1 cellular context compared by ENCODE assay signal in the genomic region with DNA sequence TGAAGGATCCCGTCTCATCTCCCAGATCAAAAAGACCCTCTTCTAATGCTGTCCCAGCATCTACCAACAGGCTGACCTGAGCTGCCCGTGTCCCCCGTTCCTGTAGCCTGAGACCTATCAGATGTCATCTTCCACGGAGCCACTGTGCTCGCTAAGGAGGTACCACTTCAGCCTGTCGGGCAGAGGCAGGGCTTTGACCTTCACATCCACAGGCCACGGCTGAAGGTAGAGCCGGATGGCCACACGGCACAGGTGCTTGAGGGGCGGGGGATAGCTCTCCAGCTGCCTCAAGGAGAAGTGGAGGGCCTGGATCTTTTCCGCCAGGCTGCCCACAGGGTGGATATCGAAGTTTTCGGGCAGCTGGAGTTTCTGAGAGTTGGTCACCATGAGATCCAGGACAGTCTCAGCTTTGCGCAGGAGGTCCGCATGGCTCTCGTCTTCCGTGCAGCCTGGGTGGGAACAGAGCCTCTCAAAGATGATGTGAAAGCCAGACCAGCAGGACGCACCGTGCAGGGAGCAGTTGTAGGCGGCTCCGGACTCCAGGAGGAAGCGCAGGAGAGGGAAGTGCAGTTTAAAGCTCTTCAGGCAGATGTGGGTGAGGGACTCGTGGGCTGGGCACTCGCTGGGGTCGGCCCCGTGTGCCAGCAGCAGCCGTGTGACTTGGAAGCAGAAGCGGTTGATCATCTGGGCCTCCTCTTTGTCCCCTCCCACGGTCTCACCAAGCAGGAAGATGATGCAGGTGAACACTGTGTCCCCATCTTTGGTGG.
TF ChIP-seq lines count a peak whose summit lies in the region.

No MANE protein-coding gene starts in this region.

TF ChIP-seq in HepG2, 621 proteins besides CTCF, POLR2A, EP300 and RAD21:
- TF ChIP-seq PAF1 (CRISPR knock-in tag; IDR thresholded peaks at IDR 0.05) (0 out of 2 replicates have a peak, but pooled peaks have one; percentile 39), POLR2G (IDR thresholded peaks at IDR 0.05; ENCODE audit: low read depth, low read length) (peak; percentile 6), TERF1 (CRISPR knock-in tag; IDR thresholded peaks at IDR 0.05) (no peak), AGO2 (optimal IDR thresholded peaks at IDR 0.05; ENCODE audit: low read depth, low read length) (peak; percentile 81), POLR2AphosphoS5 (IDR thresholded peaks at IDR 0.05; ENCODE audit: low read depth, low read length) (peak; percentile 2; the same call in 1 of the 2 replicates), NFE2L2 (IDR thresholded peaks at IDR 0.05; ENCODE audit: low read length) (no peak), PCBP1 (IDR thresholded peaks at IDR 0.05; ENCODE audit: borderline replicate concordance, low read depth, low read length) (0 out of 2 replicates have a peak, but pooled peaks have one; percentile 28)
TF ChIP-seq in HepG2: peak in this region for 5.
